In the genomic region with DNA sequence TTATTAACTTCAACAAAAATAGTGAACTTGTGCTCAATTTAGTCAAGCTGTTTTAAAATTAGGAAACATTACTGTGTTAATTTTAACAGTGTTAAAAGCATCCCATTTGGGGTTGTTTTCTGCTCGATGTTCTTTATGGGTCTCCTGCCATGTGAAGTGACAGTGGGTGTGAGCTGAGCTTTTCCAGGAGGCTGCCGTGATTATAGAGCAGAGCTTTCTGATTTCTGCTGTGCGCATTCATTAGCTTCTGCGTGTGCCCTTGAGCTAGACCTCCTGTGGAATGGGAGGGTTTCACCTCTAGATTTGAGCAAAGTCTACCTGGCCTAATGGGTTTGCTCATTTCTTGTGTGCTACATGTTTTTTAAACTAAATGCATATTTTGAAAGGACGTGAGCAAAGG, we compare ENCODE assay signal across 19 cellular contexts.
DNase-seq lines count a peak whose midpoint lies in the region; ATAC-seq and TF ChIP-seq lines count a peak whose summit lies in the region.
"Had no signal": no experiment of that assay in that cellular context is flagged by ENCODE, and none has a peak within 500 bp of the region (broad histone marks: within the 10 kb centered on the region; RNA-seq: fewer than 3 reads in every experiment).

No MANE protein-coding gene starts in this region.

- H3K27ac Mint-ChIP-seq in progenitor cell of endocrine pancreas: peak overlapping the region; percentile 35
- H3K27ac Mint-ChIP-seq: CD8-positive, alpha-beta T cell; H9 had no signal

- TF ChIP-seq POLR2A in lower leg skin (IDR thresholded peaks at IDR 0.05): no peak

- WGBS in lower leg skin, 2 donors: 87 to 90% methylated on average over 5 of the region's 5 CpGs

- peaks cover 30 to 66% (median 58%) of the 10 kb centered on the region in 10 experiments for H3K4me1 ChIP-seq in BLaER1 treated with 17β-estradiol and CSF1 and Interleukin-3, amounts not matched to agents 10 nM and 100 nM
- peaks cover 0 to 46% of the 10 kb centered on the region in 2 donors for H3K4me1 ChIP-seq in right atrium auricular region

- DNase-seq in NCI-H2227 treated with DMSO at 0.1 percent for 48 hours (lab: John Stamatoyannopoulos, UW) (peak; percentile 77), right atrium auricular region (ENCODE audit: low spot score) (no peak), progenitor cell of endocrine pancreas (ENCODE audit: low spot score, unreplicated experiment) (no peak), lower leg skin (ENCODE audit: low spot score in 2 of 2) (no peak), COLO829 (ENCODE audit: low spot score) (no peak), cortex of kidney (lab: John Stamatoyannopoulos, UW) (no peak)
- DNase-seq: CD8-positive, alpha-beta T cell; DMS53; H9; KG1; NCI-H1048; NCI-H1436; NCI-H2029; NCI-H2171 treated with DMSO at 0.1 percent for 48 hours; NK-92 treated with Interleukin-12 subunit alpha and Interleukin-12 subunit beta, amount 100 ng/mL, for 24 hours; SHP77 treated with DMSO at 0.1 percent for 48 hours had no signal

- no peaks in the 10 kb centered on the region for H3K9me3 Mint-ChIP-seq in progenitor cell of endocrine pancreas (ENCODE audit: low read depth)
- H3K9me3 Mint-ChIP-seq: CD8-positive, alpha-beta T cell; H9 had no signal

- H3K36me3 ChIP-seq in BLaER1 treated with 17β-estradiol and CSF1 and Interleukin-3, amounts not matched to agents 10 nM and 100 nM: no peaks in the 10 kb centered on the region
- H3K36me3 ChIP-seq in right atrium auricular region: peaks cover 26% of the 10 kb centered on the region

- no peaks in the 10 kb centered on the region for H3K4me1 Mint-ChIP-seq in progenitor cell of endocrine pancreas (ENCODE audit: low read depth)
- H3K4me1 Mint-ChIP-seq: H9 had no signal

- no peak for ATAC-seq in GM18873 (IDR thresholded peaks at IDR 0.05; ENCODE audit: low FRiP score, unreplicated experiment)
- ATAC-seq: CD8-positive, alpha-beta T cell; SK-N-SH treated with all-trans-retinoic acid at 6 μM for 48 hours had no signal

- H3K36me3 Mint-ChIP-seq in progenitor cell of endocrine pancreas (ENCODE audit: insufficient read depth): peaks cover 17% of the 10 kb centered on the region
- H3K36me3 Mint-ChIP-seq: CD8-positive, alpha-beta T cell had no signal

- peak overlapping the region in 1 of 11 experiments; percentile 32; a peak in 1 of 22 replicates for H3K9ac ChIP-seq in BLaER1 treated with 17β-estradiol and CSF1 and Interleukin-3, amounts not matched to agents 10 nM and 100 nM

- no peak for TF ChIP-seq CTCF in right atrium auricular region (IDR thresholded peaks at IDR 0.05)
- TF ChIP-seq CTCF in progenitor cell of endocrine pancreas (IDR thresholded peaks at IDR 0.05; ENCODE audit: unreplicated experiment): no peak
- TF ChIP-seq CTCF in lower leg skin (IDR thresholded peaks at IDR 0.05): no peak

- H4K20me1 ChIP-seq in BLaER1 treated with 17β-estradiol and CSF1 and Interleukin-3, amounts not matched to agents 10 nM and 100 nM: no peaks in the 10 kb centered on the region

- H3K4me2 ChIP-seq in BLaER1 treated with 17β-estradiol and CSF1 and Interleukin-3, amounts not matched to agents 10 nM and 100 nM: peak overlapping the region; percentile 6 to 82 (median 55); a peak in 18 of 22 replicates

- no peaks in the 10 kb centered on the region for H3K27me3 ChIP-seq in BLaER1 treated with 17β-estradiol and CSF1 and Interleukin-3, amounts not matched to agents 10 nM and 100 nM
- no peaks in the 10 kb centered on the region for H3K27me3 ChIP-seq in right atrium auricular region

- no peak overlapping the region for H3K4me3 ChIP-seq in BLaER1 treated with 17β-estradiol and CSF1 and Interleukin-3, amounts not matched to agents 10 nM and 100 nM
- no peak overlapping the region for H3K4me3 ChIP-seq in right atrium auricular region
- no peak overlapping the region for H3K4me3 ChIP-seq in lower leg skin (ENCODE audit: low read depth, poor library complexity, severe bottlenecking)

- H3K27ac ChIP-seq in BLaER1 treated with 17β-estradiol and CSF1 and Interleukin-3, amounts not matched to agents 10 nM and 100 nM: peak overlapping the region in 6 of 11 experiments; percentile 35 to 68 (median 58); a peak in 9 of 22 replicates
- peak overlapping the region; percentile 67 to 80 for H3K27ac ChIP-seq in right atrium auricular region

- no peaks in the 10 kb centered on the region for H3K27me3 Mint-ChIP-seq in progenitor cell of endocrine pancreas

- intact Hi-C loops in lower leg skin (cut with DNase I; ENCODE audit: low total_unique reads): no loop called here

- H3K9me3 ChIP-seq in BLaER1 treated with 17β-estradiol and CSF1 and Interleukin-3, amounts not matched to agents 10 nM and 100 nM (replicated peaks in 1 of 11): peaks cover 0 to 15% (median 4%) of the 10 kb centered on the region in 11 experiments; a peak in 6 of 22 replicates
- no peaks in the 10 kb centered on the region for H3K9me3 ChIP-seq in right atrium auricular region

- H3K4me3 Mint-ChIP-seq in progenitor cell of endocrine pancreas (ENCODE audit: low read depth): no peak overlapping the region
- H3K4me3 Mint-ChIP-seq: CD8-positive, alpha-beta T cell; H9 had no signal
